ENCODE assay signal across 27 cellular contexts in genomic region chr7:105611856-105612775, GRCh38. TPM values are rescaled to one million over a fixed set of nuclear protein-coding genes. Genes with fewer than 3 reads are reported as not detected.
DNase-seq lines count a peak whose midpoint lies in the region; ATAC-seq, FAIRE-seq and TF ChIP-seq lines count a peak whose summit lies in the region.
"Had no signal": no experiment of that assay in that cellular context is flagged by ENCODE, and none has a peak within 500 bp of the region (broad histone marks: within the 10 kb centered on the region; RNA-seq: fewer than 3 reads in every experiment).

No MANE protein-coding gene starts in this region.

- TF ChIP-seq CTCF in H1 (IDR thresholded peaks at IDR 0.05; ENCODE audit: control extremely low read depth in 1 of 3, insufficient read depth in 1 of 3, low read depth in 1 of 3, low read length in 3 of 3), result no peak

- no peak overlapping the region for H3K56ac ChIP-seq in H1 (replicated peaks; ENCODE audit: insufficient read length, low read depth, low read length)

- TF ChIP-seq RAD21 in H1 (IDR thresholded peaks at IDR 0.05 in 1 of 2, conservative IDR thresholded peaks at IDR 0.05 in 1 of 2; ENCODE audit: low read depth in 2 of 2, low read length in 2 of 2), result no peak

- H2BK20ac ChIP-seq in H1 (ENCODE audit: low read length), result no peak overlapping the region

- 91% methylated on average over 16 of the region's 16 CpGs; no CpG with 5 or more reads in 1 of the 2 experiments for WGBS in H1 (ENCODE audit: extremely low coverage in 1 of 2, insufficient coverage in 1 of 2, insufficient read length in 1 of 2, insufficient replicate concordance in 2 of 2, low coverage in 1 of 2, low lambda C conversion rate in 2 of 2, missing lambda C conversion rate in 1 of 2), 2 experiments

- no peak overlapping the region for H2BK15ac ChIP-seq in H1 (ENCODE audit: low read length)

- H3K4ac ChIP-seq in H1 (replicated peaks; ENCODE audit: insufficient read length, low read depth, low read length), result no peak overlapping the region

- no peak overlapping the region for H4K91ac ChIP-seq in H1 (replicated peaks; ENCODE audit: insufficient read length, low read length)

- no peak overlapping the region for H3K14ac ChIP-seq in H1 (ENCODE audit: insufficient read length)

- H3K4me3 ChIP-seq in H1 (ENCODE audit: extremely low read depth in 1 of 4, insufficient read depth in 2 of 4, low read depth in 3 of 4, low read length in 4 of 4), result no peak overlapping the region
- H3K4me3 ChIP-seq: ascending aorta, coronary artery, hepatocyte, lung, vagina had no signal

- H2AK5ac ChIP-seq in H1 (ENCODE audit: low read depth, low read length), result no peak overlapping the region

- no peaks in the 10 kb centered on the region for H3K9me3 ChIP-seq in H1 (ENCODE audit: insufficient read depth in 2 of 2, low read depth in 1 of 2, low read length in 1 of 2)
- H3K9me3 ChIP-seq: ascending aorta, vagina had no signal

- H3K27ac ChIP-seq in H1 (ENCODE audit: low read depth, low read length), result no peak overlapping the region; the same call in 1 of the 2 replicates
- H3K27ac ChIP-seq: ascending aorta, C4-2B, coronary artery, hepatocyte, vagina had no signal

- H3K4me2 ChIP-seq in H1 (ENCODE audit: insufficient read depth in 1 of 2, low read depth in 2 of 2, low read length in 2 of 2), result no peak overlapping the region
- H3K4me2 ChIP-seq: hepatocyte had no signal

- no peak overlapping the region for H2AFZ ChIP-seq in H1 (ENCODE audit: low read length)
- H2AFZ ChIP-seq: hepatocyte had no signal

- no peak for FAIRE-seq in H1 (lab: Jason Lieb, UNC)
- FAIRE-seq: islet of Langerhans had no signal

- POLR2A ChIA-PET in H1 (lab: Charles Lee; ENCODE audit: partially characterized antibody), result interaction anchor here (2.2 kb wide), 1 partner anchor 23 kb away, joined by 6 read pairs; no protein-coding TSS in a partner anchor

- no peaks in the 10 kb centered on the region for H3K23me2 ChIP-seq in H1 (ENCODE audit: low read depth, low read length)

- H3K36me3 ChIP-seq in H1 (ENCODE audit: control insufficient read depth in 2 of 4, insufficient read depth in 4 of 4, low read length in 3 of 4), result peaks cover 8 to 43% (median 26%) of the 10 kb centered on the region in 4 experiments

- DNase-seq in DMS79 treated with DMSO at 0.1 percent for 48 hours (lab: John Stamatoyannopoulos, UW) (peak; percentile 70), RKO (ENCODE audit: low spot score) (peak; percentile 79), H1 (ENCODE audit: low read depth in 1 of 2, low spot score in 2 of 2) (no peak), mesenteric fat pad (ENCODE audit: low spot score) (peak; percentile 75), DMS153 treated with DMSO at 0.1 percent for 48 hours (lab: John Stamatoyannopoulos, UW; ENCODE audit: unreplicated experiment) (no peak), NCI-H2171 (lab: John Stamatoyannopoulos, UW) (no peak)
- DNase-seq: activated B cell treated with CpG ODN at 0.5 μM for 24 hours; activated T-cell treated with anti-CD3 and anti-CD28 coated beads, Interleukin-2, amount 50 U/mL, for 72 hours; foreskin melanocyte; GF-D8; NCI-H1048; NCI-H1930; NK-92 treated with Interleukin-12 subunit alpha and Interleukin-12 subunit beta, amount 100 ng/mL, for 24 hours; nucleus accumbens; substantia nigra had no signal

- no peak overlapping the region for H3K23ac ChIP-seq in H1 (ENCODE audit: insufficient read length)

- H4K5ac ChIP-seq in H1 (ENCODE audit: insufficient read length, low read depth, low read length), result no peak overlapping the region

- peaks cover 0 to 4% of the 10 kb centered on the region in 2 experiments for H4K20me1 ChIP-seq in H1 (replicated peaks in 1 of 2; ENCODE audit: control insufficient read depth in 1 of 2, insufficient read depth in 2 of 2, low read length in 2 of 2)

- peaks cover 4% of the 10 kb centered on the region; the same call in 1 of the 2 replicates for H3K79me1 ChIP-seq in H1 (ENCODE audit: low read depth, low read length)

- no peak for ATAC-seq in HG02571 (IDR thresholded peaks at IDR 0.05; ENCODE audit: unreplicated experiment)
- no peak for ATAC-seq in HG03097 (IDR thresholded peaks at IDR 0.05; ENCODE audit: low FRiP score, unreplicated experiment)
- ATAC-seq: activated T-cell treated with anti-CD3 and anti-CD28 coated beads, Interleukin-2, amount 50 U/mL, for 72 hours; SK-N-SH treated with all-trans-retinoic acid at 6 μM for 48 hours had no signal

- no peak for TF ChIP-seq EP300 in H1 (IDR thresholded peaks at IDR 0.05; ENCODE audit: borderline replicate concordance in 1 of 2, low read depth in 2 of 2, low read length in 2 of 2)

- no peak overlapping the region for H2BK120ac ChIP-seq in H1 (replicated peaks; ENCODE audit: low read depth, low read length)

- TF ChIP-seq POLR2A in H1 (IDR thresholded peaks at IDR 0.05; ENCODE audit: control extremely low read depth in 1 of 2, low read depth in 2 of 2, low read length in 2 of 2), result 0 out of 3 replicates have a peak, but pooled peaks of 1 of the 2 experiments have one; percentile 5

- no peak overlapping the region for H4K8ac ChIP-seq in H1 (ENCODE audit: extremely low read depth, insufficient read depth, low read length)

- CTCF ChIA-PET in H1 (lab: Charles Lee; ENCODE audit: partially characterized antibody), result interaction anchor here (1.6 kb wide), 1 partner anchor 45 kb away, joined by 4 read pairs; no protein-coding TSS in a partner anchor

- no peak overlapping the region for H3K9ac ChIP-seq in H1 (replicated peaks in 1 of 4; ENCODE audit: extremely low read depth in 1 of 4, low read depth in 3 of 4, low read length in 3 of 4)

- H3K27me3 ChIP-seq in H1 (replicated peaks in 1 of 4; ENCODE audit: control insufficient read depth in 3 of 4, extremely low read depth in 1 of 4, insufficient read depth in 3 of 4, low read length in 3 of 4), result no peaks in the 10 kb centered on the region
- H3K27me3 ChIP-seq: ascending aorta, hepatocyte, vagina had no signal

- H3K79me2 ChIP-seq in H1 (ENCODE audit: control insufficient read depth in 1 of 2, insufficient read depth in 2 of 2, low read length in 2 of 2), result no peaks in the 10 kb centered on the region
- H3K79me2 ChIP-seq: hepatocyte had no signal

- peaks cover 0 to 2% (median 0%) of the 10 kb centered on the region in 4 experiments; a peak in 2 of 7 replicates for H3K4me1 ChIP-seq in H1 (replicated peaks in 1 of 4; ENCODE audit: control insufficient read depth in 3 of 4, insufficient read depth in 4 of 4, low read length in 3 of 4)
- H3K4me1 ChIP-seq: ascending aorta, vagina had no signal

- no peak overlapping the region for H3K18ac ChIP-seq in H1 (ENCODE audit: extremely low read depth, low read length)

- no peak overlapping the region for H2BK12ac ChIP-seq in H1 (ENCODE audit: low read depth, low read length)

- no peak overlapping the region; the same call in 1 of the 2 replicates for H2BK5ac ChIP-seq in H1 (ENCODE audit: low read depth, low read length)

TF ChIP-seq in H1, 55 proteins besides CTCF, POLR2A, EP300 and RAD21:
- TF ChIP-seq ZNF274 (IDR thresholded peaks at IDR 0.05; ENCODE audit: borderline replicate concordance, extremely low read depth, low read length), result no peak
- TF ChIP-seq BACH1 (IDR thresholded peaks at IDR 0.05; ENCODE audit: low read length), result peak; percentile 83
- TF ChIP-seq SIN3A (conservative IDR thresholded peaks at IDR 0.05 in 1 of 2, IDR thresholded peaks at IDR 0.05 in 1 of 2; ENCODE audit: low read depth in 1 of 2, low read length in 2 of 2), result no peak
- peak; percentile 96 for TF ChIP-seq MAFK (IDR thresholded peaks at IDR 0.05; ENCODE audit: low read depth, low read length)

RNA-seq across cellular contexts. Expression of gene EFCAB10, which starts 30.8 kb away (rescaled TPM):
- 3.1 TPM in 2 replicates for total RNA-seq in H1 (2021; fragmentation: NEBNext Ultra II Directional; extraction: Animal tissue kit (Norgen Biotek cat#: 25700))
- 0.52 and 0.80 TPM in 2 replicates for polyA plus RNA-seq in H1 (2011; rRNA removed)
- polyA plus RNA-seq in H1 (2011; cell fraction: cytosol; rRNA removed), result 0.90 TPM
- polyA plus RNA-seq in H1 (2011; cell fraction: nucleus; rRNA removed), result 0.41 TPM
- polyA plus RNA-seq in H1 (2012, experiment 1 of 2), result 1.2 to 2.7 TPM (median 2.5 TPM) in 4 replicates
- polyA plus RNA-seq in H1 (2012, experiment 2 of 2), result 0.43 TPM
- polyA plus RNA-seq in H1 (2013, experiment 1 of 2), result 3.2 TPM
- polyA plus RNA-seq in H1 (2013, experiment 2 of 2), result 3.7 TPM
- 0.80 and 1.1 TPM in 2 replicates for polyA minus RNA-seq in H1 (2011; rRNA and poly(A)+ RNA removed)
- 2.1 TPM for polyA minus RNA-seq in H1 (2011; cell fraction: cytosol; rRNA and poly(A)+ RNA removed)
- 0.70 TPM for polyA minus RNA-seq in H1 (2011; cell fraction: nucleus; rRNA and poly(A)+ RNA removed)
- not detected for total RNA-seq in mesenteric fat pad
- total RNA-seq: activated B cell treated with CpG ODN at 0.5 μM for 24 hours; activated T-cell treated with anti-CD3 and anti-CD28 coated beads, Interleukin-2, amount 50 U/mL, for 72 hours; ascending aorta; hepatocyte; myocyte; RPMI7951; vagina had no signal

Comparison
In these comparisons a context has a peak if more than half of its experiments do, and no peak if none do; other contexts are left out.
1. DNase-seq: peak in DMS79 treated with DMSO at 0.1 percent for 48 hours (single experiment), RKO (single experiment) and mesenteric fat pad (single experiment); none in H1 (0 of 2), DMS153 treated with DMSO at 0.1 percent for 48 hours (single experiment) and NCI-H2171 (single experiment).